ENCODE assay signal across 9 cellular contexts in the genomic region with DNA sequence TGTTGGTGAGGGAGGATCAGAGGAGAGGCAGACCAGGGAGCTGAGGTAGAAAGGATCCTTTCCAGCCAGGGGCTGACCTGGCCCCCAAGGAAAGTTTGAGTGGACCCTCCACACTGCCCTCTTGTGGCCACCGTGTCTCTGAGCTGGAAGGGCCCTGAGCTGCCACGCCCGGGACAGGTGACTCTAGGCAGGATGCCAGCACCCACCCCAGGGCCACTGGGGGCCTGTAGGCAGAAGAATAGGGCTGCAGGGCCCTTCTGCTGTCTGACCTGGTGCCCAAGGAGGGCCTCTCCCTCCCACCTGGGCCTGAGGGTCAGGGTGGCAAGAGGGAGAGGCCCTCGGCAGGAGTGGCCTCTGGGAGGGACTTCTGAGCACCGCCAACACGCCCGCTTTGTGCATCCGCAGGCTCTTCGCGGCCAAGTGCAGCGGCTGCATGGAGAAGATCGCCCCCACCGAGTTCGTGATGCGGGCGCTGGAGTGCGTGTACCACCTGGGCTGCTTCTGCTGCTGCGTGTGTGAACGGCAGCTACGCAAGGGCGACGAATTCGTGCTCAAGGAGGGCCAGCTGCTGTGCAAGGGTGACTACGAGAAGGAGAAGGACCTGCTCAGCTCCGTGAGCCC.
DNase-seq lines count a peak whose midpoint lies in the region; ATAC-seq and TF ChIP-seq lines count a peak whose summit lies in the region.
"Had no signal": no experiment of that assay in that cellular context is flagged by ENCODE, and none has a peak within 500 bp of the region (broad histone marks: within the 10 kb centered on the region; RNA-seq: fewer than 3 reads in every experiment).

No MANE protein-coding gene starts in this region.

- H3K4me3 ChIP-seq in GM12864 (ENCODE audit: low read depth, low read length) = no peak overlapping the region
- no peak overlapping the region for H3K4me3 ChIP-seq in foreskin fibroblast (ENCODE audit: low read depth in 1 of 2, low read length in 2 of 2)
- H3K4me3 ChIP-seq in sigmoid colon = no peak overlapping the region
- H3K4me3 ChIP-seq: SK-N-MC had no signal

- DNase-seq in GM12864 (ENCODE audit: low read depth) = no peak
- DNase-seq in NCI-H69 (lab: John Stamatoyannopoulos, UW) = peak; percentile 57
- peak; percentile 54 for DNase-seq in activated T-cell treated with anti-CD3 and anti-CD28 coated beads for 48 hours (ENCODE audit: low read depth)
- DNase-seq in foreskin fibroblast = peak in 1 of 2 donors; percentile 29
- peak; percentile 55 for DNase-seq in sigmoid colon
- DNase-seq in COLO829 (ENCODE audit: low spot score) = no peak
- DNase-seq in inferior parietal cortex (ENCODE audit: extremely low spot score) = no peak

- TF ChIP-seq CTCF in GM12864 (IDR thresholded peaks at IDR 0.05; ENCODE audit: low read depth, low read length, missing control alignments) (peak; percentile 78), foreskin fibroblast (IDR thresholded peaks at IDR 0.05; ENCODE audit: low read depth, low read length) (peak; percentile 48), sigmoid colon (IDR thresholded peaks at IDR 0.05) (peak in 3 of 4 experiments; percentile 18 to 49 (median 32))

- no peak overlapping the region for H3K27ac ChIP-seq in sigmoid colon
- H3K27ac ChIP-seq: SK-N-MC had no signal

- no peak for TF ChIP-seq EP300 in sigmoid colon (IDR thresholded peaks at IDR 0.05)

- H3K9me3 ChIP-seq in sigmoid colon = no peaks in the 10 kb centered on the region

- no peak for TF ChIP-seq POLR2A in sigmoid colon (IDR thresholded peaks at IDR 0.05)

- H3K4me1 ChIP-seq in sigmoid colon = no peaks in the 10 kb centered on the region

- 43 to 57% methylated on average over 25 of the region's 25 CpGs for WGBS in sigmoid colon, 2 donors

- no peaks in the 10 kb centered on the region for H3K36me3 ChIP-seq in sigmoid colon

- peaks cover 10 to 55% (median 32%) of the 10 kb centered on the region in 3 donors for H3K27me3 ChIP-seq in sigmoid colon

- no peak for ATAC-seq in HG03039 (IDR thresholded peaks at IDR 0.05; ENCODE audit: unreplicated experiment)

- intact Hi-C loops in sigmoid colon (cut with DNase I) = no loop called here

Comparison
In these comparisons a context has a peak if more than half of its experiments do, and no peak if none do; other contexts are left out.
1. DNase-seq: peak in NCI-H69 (single experiment), activated T-cell treated with anti-CD3 and anti-CD28 coated beads for 48 hours (single experiment) and sigmoid colon (single experiment); none in GM12864 (single experiment), COLO829 (single experiment) and inferior parietal cortex (single experiment).
2. Peak in every context shown above with its lines, with median percentiles within 50 percentile points of each other: CTCF ChIP-seq.